ENCODE assay signal across 22 cellular contexts in the genomic region with DNA sequence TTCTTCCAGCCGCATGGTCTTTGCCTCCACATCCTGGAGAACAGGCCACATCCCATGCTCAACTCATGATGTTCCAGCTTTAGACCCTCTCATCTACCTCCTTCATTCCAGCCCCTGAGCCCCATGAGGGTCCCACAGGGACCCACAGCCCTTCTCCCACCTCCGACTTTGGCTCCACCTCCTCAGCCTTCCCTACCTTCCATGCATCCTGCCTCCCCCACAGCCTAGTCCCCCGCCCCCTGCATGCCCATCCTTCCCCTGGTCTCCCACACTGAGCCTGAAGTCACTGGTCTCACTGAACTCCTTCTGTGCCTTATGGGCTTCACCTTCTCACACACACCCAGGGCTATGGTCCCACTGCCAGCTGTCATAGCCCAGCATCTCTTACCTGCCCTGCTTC. TPM values are rescaled to one million over a fixed set of nuclear protein-coding genes. Genes with fewer than 3 reads are reported as not detected.
DNase-seq lines count a peak whose midpoint lies in the region; ATAC-seq lines count a peak whose summit lies in the region.
"Had no signal": no experiment of that assay in that cellular context is flagged by ENCODE, and none has a peak within 500 bp of the region (broad histone marks: within the 10 kb centered on the region; RNA-seq: fewer than 3 reads in every experiment).

No MANE protein-coding gene starts in this region.

- intact Hi-C loops in activated CD4-positive, alpha-beta T cell treated with anti-CD3 and anti-CD28 coated beads, Interleukin-2, amount 10 ng/mL, durations not matched to agents 24 days and 14 days (cut with micrococcal nuclease): no loop called here

- ATAC-seq in activated T-helper 17 cell treated with anti-CD3 and anti-CD28 coated beads, Interleukin-2, amount 50 U/mL, for 72 hours (replicated peaks): no peak
- ATAC-seq in stimulated activated effector memory CD8-positive, alpha-beta T cell treated with anti-CD3 and anti-CD28 coated beads, Interleukin-12 subunit alpha, Interleukin-12 subunit beta, amount 100 ng/mL, for 72 hours: no peak
- ATAC-seq in HG03175 (IDR thresholded peaks at IDR 0.05; ENCODE audit: unreplicated experiment): no peak
- ATAC-seq: A549, GM12878, GM23338 had no signal

- POLR2A ChIA-PET in activated CD4-positive, alpha-beta T cell treated with anti-CD3 and anti-CD28 coated beads, Interleukin-2, amount 10 ng/mL, durations not matched to agents 7 days and 5 days (lab: Charles Lee): no interaction called here

- CTCF ChIA-PET in activated CD4-positive, alpha-beta T cell treated with anti-CD3 and anti-CD28 coated beads, Interleukin-2, amount 10 ng/mL, durations not matched to agents 7 days and 5 days (lab: Charles Lee): interaction anchor here (9.8 kb wide), 1 partner anchor 10 kb away, joined by 162 read pairs; a partner anchor contains a TSS

- H3K27ac Mint-ChIP-seq in activated CD4-positive, alpha-beta T cell treated with anti-CD3 and anti-CD28 coated beads, Interleukin-2, amount 10 ng/mL, durations not matched to agents 24 days and 14 days: peak overlapping the region; percentile 6
- H3K27ac Mint-ChIP-seq in activated CD4-positive, alpha-beta T cell treated with anti-CD3 and anti-CD28 coated beads, Interleukin-2, amount 10 ng/mL, durations not matched to agents 7 days and 5 days: no peak overlapping the region
- peak overlapping the region; percentile 28 for H3K27ac Mint-ChIP-seq in activated T-helper 17 cell treated with anti-CD3 and anti-CD28 coated beads, Interleukin-2, amount 50 U/mL, for 72 hours
- H3K27ac Mint-ChIP-seq in stimulated activated effector memory CD8-positive, alpha-beta T cell treated with anti-CD3 and anti-CD28 coated beads, Interleukin-12 subunit alpha, Interleukin-12 subunit beta, amount 100 ng/mL, for 72 hours: peak overlapping the region; percentile 29
- H3K27ac Mint-ChIP-seq: CD4-positive, CD25-positive, alpha-beta regulatory T cell; GM23338; HFFc6 had no signal

- H3K4me3 Mint-ChIP-seq in activated CD4-positive, alpha-beta T cell treated with anti-CD3 and anti-CD28 coated beads, Interleukin-2, amount 10 ng/mL, durations not matched to agents 24 days and 14 days: no peak overlapping the region
- no peak overlapping the region for H3K4me3 Mint-ChIP-seq in activated CD4-positive, alpha-beta T cell treated with anti-CD3 and anti-CD28 coated beads, Interleukin-2, amount 10 ng/mL, durations not matched to agents 7 days and 5 days
- H3K4me3 Mint-ChIP-seq in activated T-helper 17 cell treated with anti-CD3 and anti-CD28 coated beads, Interleukin-2, amount 50 U/mL, for 72 hours: no peak overlapping the region
- no peak overlapping the region for H3K4me3 Mint-ChIP-seq in stimulated activated effector memory CD8-positive, alpha-beta T cell treated with anti-CD3 and anti-CD28 coated beads, Interleukin-12 subunit alpha, Interleukin-12 subunit beta, amount 100 ng/mL, for 72 hours
- H3K4me3 Mint-ChIP-seq: CD4-positive, CD25-positive, alpha-beta regulatory T cell; CD8-positive, alpha-beta memory T cell; GM23338; HFFc6 had no signal

- peaks cover 8% of the 10 kb centered on the region for H3K27me3 Mint-ChIP-seq in activated CD4-positive, alpha-beta T cell treated with anti-CD3 and anti-CD28 coated beads, Interleukin-2, amount 10 ng/mL, durations not matched to agents 24 days and 14 days
- H3K27me3 Mint-ChIP-seq in activated CD4-positive, alpha-beta T cell treated with anti-CD3 and anti-CD28 coated beads, Interleukin-2, amount 10 ng/mL, durations not matched to agents 7 days and 5 days: peaks cover 5% of the 10 kb centered on the region
- H3K27me3 Mint-ChIP-seq in activated T-helper 17 cell treated with anti-CD3 and anti-CD28 coated beads, Interleukin-2, amount 50 U/mL, for 72 hours: no peaks in the 10 kb centered on the region

- no peak for DNase-seq in activated CD4-positive, alpha-beta T cell treated with anti-CD3 and anti-CD28 coated beads, Interleukin-2, amount 10 ng/mL, durations not matched to agents 24 days and 14 days
- DNase-seq in activated CD4-positive, alpha-beta T cell treated with anti-CD3 and anti-CD28 coated beads, Interleukin-2, amount 10 ng/mL, durations not matched to agents 7 days and 5 days: no peak
- DNase-seq in stimulated activated effector memory CD8-positive, alpha-beta T cell treated with anti-CD3 and anti-CD28 coated beads, Interleukin-12 subunit alpha, Interleukin-12 subunit beta, amount 100 ng/mL, for 72 hours (ENCODE audit: low spot score in 2 of 2): no peak
- DNase-seq in stimulated activated CD4-positive, alpha-beta T cell treated with anti-CD3 and anti-CD28 coated beads, Interleukin-1b, Interleukin-23, amount 100 ng/mL, for 48 hours: no peak
- DNase-seq in T1000 (lab: John Stamatoyannopoulos, UW): no peak
- DNase-seq: AML-193; C1 segment of cervical spinal cord; CD4-positive, CD25-positive, alpha-beta regulatory T cell; CD8-positive, alpha-beta memory T cell; COR-L47; DMS 273 treated with DMSO at 0.1 percent for 48 hours; DMS53; DND-41; EL; HCEC 1CT; HFFc6 had no signal

- peaks cover 5% of the 10 kb centered on the region for H3K4me1 Mint-ChIP-seq in activated CD4-positive, alpha-beta T cell treated with anti-CD3 and anti-CD28 coated beads, Interleukin-2, amount 10 ng/mL, durations not matched to agents 24 days and 14 days
- H3K4me1 Mint-ChIP-seq in activated CD4-positive, alpha-beta T cell treated with anti-CD3 and anti-CD28 coated beads, Interleukin-2, amount 10 ng/mL, durations not matched to agents 7 days and 5 days: peaks cover 2% of the 10 kb centered on the region
- H3K4me1 Mint-ChIP-seq in activated T-helper 17 cell treated with anti-CD3 and anti-CD28 coated beads, Interleukin-2, amount 50 U/mL, for 72 hours: peaks cover 8% of the 10 kb centered on the region
- H3K4me1 Mint-ChIP-seq in stimulated activated effector memory CD8-positive, alpha-beta T cell treated with anti-CD3 and anti-CD28 coated beads, Interleukin-12 subunit alpha, Interleukin-12 subunit beta, amount 100 ng/mL, for 72 hours: peaks cover 8% of the 10 kb centered on the region

- H3K9me3 Mint-ChIP-seq in activated CD4-positive, alpha-beta T cell treated with anti-CD3 and anti-CD28 coated beads, Interleukin-2, amount 10 ng/mL, durations not matched to agents 24 days and 14 days: no peaks in the 10 kb centered on the region
- no peaks in the 10 kb centered on the region for H3K9me3 Mint-ChIP-seq in activated CD4-positive, alpha-beta T cell treated with anti-CD3 and anti-CD28 coated beads, Interleukin-2, amount 10 ng/mL, durations not matched to agents 7 days and 5 days
- H3K9me3 Mint-ChIP-seq in activated T-helper 17 cell treated with anti-CD3 and anti-CD28 coated beads, Interleukin-2, amount 50 U/mL, for 72 hours: no peaks in the 10 kb centered on the region
- no peaks in the 10 kb centered on the region for H3K9me3 Mint-ChIP-seq in stimulated activated effector memory CD8-positive, alpha-beta T cell treated with anti-CD3 and anti-CD28 coated beads, Interleukin-12 subunit alpha, Interleukin-12 subunit beta, amount 100 ng/mL, for 72 hours
- H3K9me3 Mint-ChIP-seq: CD4-positive, CD25-positive, alpha-beta regulatory T cell; CD8-positive, alpha-beta memory T cell; GM23338; HFFc6 had no signal

- no peaks in the 10 kb centered on the region for H3K36me3 Mint-ChIP-seq in activated CD4-positive, alpha-beta T cell treated with anti-CD3 and anti-CD28 coated beads, Interleukin-2, amount 10 ng/mL, durations not matched to agents 24 days and 14 days (ENCODE audit: low read depth)
- H3K36me3 Mint-ChIP-seq in activated CD4-positive, alpha-beta T cell treated with anti-CD3 and anti-CD28 coated beads, Interleukin-2, amount 10 ng/mL, durations not matched to agents 7 days and 5 days (ENCODE audit: low read depth): no peaks in the 10 kb centered on the region
- no peaks in the 10 kb centered on the region for H3K36me3 Mint-ChIP-seq in activated T-helper 17 cell treated with anti-CD3 and anti-CD28 coated beads, Interleukin-2, amount 50 U/mL, for 72 hours (ENCODE audit: low read depth)
- H3K36me3 Mint-ChIP-seq in stimulated activated effector memory CD8-positive, alpha-beta T cell treated with anti-CD3 and anti-CD28 coated beads, Interleukin-12 subunit alpha, Interleukin-12 subunit beta, amount 100 ng/mL, for 72 hours: no peaks in the 10 kb centered on the region
- H3K36me3 Mint-ChIP-seq: CD4-positive, CD25-positive, alpha-beta regulatory T cell; CD8-positive, alpha-beta memory T cell had no signal

RNA-seq across cellular contexts. Expression of a gene that starts 9.8 kb away (rescaled TPM):
- total RNA-seq in activated CD4-positive, alpha-beta T cell treated with anti-CD3 and anti-CD28 coated beads, Interleukin-2, amount 10 ng/mL, durations not matched to agents 24 days and 14 days: 3.6 and 4.5 TPM in 2 replicates
- total RNA-seq in activated CD4-positive, alpha-beta T cell treated with anti-CD3 and anti-CD28 coated beads, Interleukin-2, amount 10 ng/mL, durations not matched to agents 7 days and 5 days: under 1 TPM in 1 of 2 experiments, not detected in 1; 0.15 TPM
- total RNA-seq in activated T-helper 17 cell treated with anti-CD3 and anti-CD28 coated beads, Interleukin-2, amount 50 U/mL, for 72 hours: 1 to 10 TPM; 1.4 to 8.4 TPM

RNA-seq across cellular contexts. Expression of a gene that starts 23.6 kb away (rescaled TPM):
- total RNA-seq in activated CD4-positive, alpha-beta T cell treated with anti-CD3 and anti-CD28 coated beads, Interleukin-2, amount 10 ng/mL, durations not matched to agents 24 days and 14 days: 0.09 TPM in 1 of 2 replicates, not detected in the other
- not detected for total RNA-seq in activated CD4-positive, alpha-beta T cell treated with anti-CD3 and anti-CD28 coated beads, Interleukin-2, amount 10 ng/mL, durations not matched to agents 7 days and 5 days
- total RNA-seq in activated T-helper 17 cell treated with anti-CD3 and anti-CD28 coated beads, Interleukin-2, amount 50 U/mL, for 72 hours: under 1 TPM in 1 of 2 donors, not detected in 1; 0.16 TPM
- total RNA-seq: CD4-positive, CD25-positive, alpha-beta regulatory T cell; CD8-positive, alpha-beta memory T cell; GM23338; HT1080 had no signal

RNA-seq across cellular contexts. Expression of a gene that starts 24.1 kb away (rescaled TPM):
- total RNA-seq in activated CD4-positive, alpha-beta T cell treated with anti-CD3 and anti-CD28 coated beads, Interleukin-2, amount 10 ng/mL, durations not matched to agents 24 days and 14 days: 10.7 and 12.3 TPM in 2 replicates
- total RNA-seq in activated CD4-positive, alpha-beta T cell treated with anti-CD3 and anti-CD28 coated beads, Interleukin-2, amount 10 ng/mL, durations not matched to agents 7 days and 5 days: 1 to 10 TPM; 7.9 to 9.1 TPM
- 1 to 10 TPM; 6.7 to 8.2 TPM for total RNA-seq in activated T-helper 17 cell treated with anti-CD3 and anti-CD28 coated beads, Interleukin-2, amount 50 U/mL, for 72 hours

RNA-seq across cellular contexts. Expression of a gene that starts 43.1 kb away (rescaled TPM):
- 63.4 and 67.3 TPM in 2 replicates for total RNA-seq in activated CD4-positive, alpha-beta T cell treated with anti-CD3 and anti-CD28 coated beads, Interleukin-2, amount 10 ng/mL, durations not matched to agents 24 days and 14 days
- total RNA-seq in activated CD4-positive, alpha-beta T cell treated with anti-CD3 and anti-CD28 coated beads, Interleukin-2, amount 10 ng/mL, durations not matched to agents 7 days and 5 days: 10 to 100 TPM; 40.3 to 42.9 TPM
- total RNA-seq in activated T-helper 17 cell treated with anti-CD3 and anti-CD28 coated beads, Interleukin-2, amount 50 U/mL, for 72 hours: 10 to 100 TPM; 33.3 to 44.0 TPM
